ENCODE assay signal across 8 cellular contexts in genomic region chr14:105060751-105061427, GRCh38. TPM values are rescaled to one million over a fixed set of nuclear protein-coding genes. Genes with fewer than 3 reads are reported as not detected.
DNase-seq lines count a peak whose midpoint lies in the region; TF ChIP-seq lines count a peak whose summit lies in the region.

No MANE protein-coding gene starts in this region.

- peak overlapping the region; percentile 45 for H4K8ac ChIP-seq in mesenchymal stem cell (ENCODE audit: low read length)

- H3K23ac ChIP-seq in mesenchymal stem cell (ENCODE audit: low read length in 2 of 2) = no peak overlapping the region

- H3K4me2 ChIP-seq in mesenchymal stem cell (ENCODE audit: low read length, poor library complexity, severe bottlenecking) = no peak overlapping the region

- H3K9me3 ChIP-seq in adipocyte (ENCODE audit: control insufficient read depth, low read length) (no peaks in the 10 kb centered on the region), mesenchymal stem cell (ENCODE audit: control insufficient read depth, low read length) (no peaks in the 10 kb centered on the region), prostate gland (no peaks in the 10 kb centered on the region)

- no peak overlapping the region for H4K91ac ChIP-seq in mesenchymal stem cell (ENCODE audit: low read length)

- peak; percentile 48 for DNase-seq in stimulated activated CD4-positive, alpha-beta T cell treated with anti-CD3 and anti-CD28 coated beads, Interleukin-1b, Interleukin-23, amount 100 ng/mL, for 48 hours
- DNase-seq in stimulated activated CD4-positive, alpha-beta T cell treated with anti-CD3 and anti-CD28 coated beads, Interleukin-4, amount 100 ng/mL, for 1 hour = no peak
- DNase-seq in adipocyte (ENCODE audit: low read depth) = peak; percentile 49
- no peak for DNase-seq in mesenchymal stem cell
- no peak for DNase-seq in COLO668 (lab: John Stamatoyannopoulos, UW; ENCODE audit: unreplicated experiment)
- DNase-seq in prostate gland (ENCODE audit: low spot score) = no peak
- DNase-seq in NCI-H446 treated with DMSO at 0.1 percent for 48 hours (lab: John Stamatoyannopoulos, UW) = no peak
- DNase-seq in SHP77 (lab: John Stamatoyannopoulos, UW) = no peak

- H3K27me3 ChIP-seq in adipocyte (replicated peaks; ENCODE audit: control insufficient read depth, insufficient read depth, low read length) = peaks cover 19% of the 10 kb centered on the region
- peaks cover 5 to 40% of the 10 kb centered on the region in 2 experiments for H3K27me3 ChIP-seq in mesenchymal stem cell (ENCODE audit: control insufficient read depth in 1 of 2, insufficient read depth in 1 of 2, low read length in 2 of 2)
- H3K27me3 ChIP-seq in prostate gland (replicated peaks; ENCODE audit: insufficient read depth) = no peaks in the 10 kb centered on the region

- H3K27ac ChIP-seq in mesenchymal stem cell (ENCODE audit: low read length, poor library complexity, severe bottlenecking) = no peak overlapping the region
- H3K27ac ChIP-seq in prostate gland = no peak overlapping the region

- intact Hi-C loops in prostate gland (cut with DNase I) = no loop called here

- no peak for TF ChIP-seq POLR2A in prostate gland (IDR thresholded peaks at IDR 0.05)

- peak overlapping the region in 1 of 2 experiments; percentile 31 for H2BK12ac ChIP-seq in mesenchymal stem cell (ENCODE audit: low read length in 2 of 2)

- H3K36me3 ChIP-seq in adipocyte (ENCODE audit: control insufficient read depth, insufficient read depth, low read length, severe bottlenecking) = no peaks in the 10 kb centered on the region
- no peaks in the 10 kb centered on the region for H3K36me3 ChIP-seq in mesenchymal stem cell (ENCODE audit: control insufficient read depth in 1 of 2, insufficient read depth in 2 of 2, low read depth in 1 of 2, low read length in 2 of 2)
- H3K36me3 ChIP-seq in prostate gland = no peaks in the 10 kb centered on the region

- H3K79me1 ChIP-seq in mesenchymal stem cell (replicated peaks; ENCODE audit: low read length, poor library complexity, severe bottlenecking) = no peaks in the 10 kb centered on the region

- H3K4me3 ChIP-seq in adipocyte (ENCODE audit: low read length) (no peak overlapping the region), mesenchymal stem cell (ENCODE audit: insufficient read depth in 1 of 2, low read depth in 1 of 2, low read length in 2 of 2) (no peak overlapping the region), prostate gland (no peak overlapping the region)

- peaks cover 13% of the 10 kb centered on the region for H3K4me1 ChIP-seq in adipocyte (ENCODE audit: control insufficient read depth, insufficient read depth, low read length)
- H3K4me1 ChIP-seq in mesenchymal stem cell (ENCODE audit: control insufficient read depth, insufficient read depth, low read depth, low read length) = peaks cover 16% of the 10 kb centered on the region
- no peaks in the 10 kb centered on the region for H3K4me1 ChIP-seq in prostate gland (replicated peaks)

- H3K14ac ChIP-seq in mesenchymal stem cell (ENCODE audit: low read length in 2 of 2) = no peak overlapping the region

- peak overlapping the region in 1 of 2 experiments; percentile 30 for H3K18ac ChIP-seq in mesenchymal stem cell (ENCODE audit: low read depth in 1 of 2, low read length in 2 of 2)

- H3K4ac ChIP-seq in mesenchymal stem cell (ENCODE audit: low read depth in 1 of 2, low read length in 2 of 2) = no peak overlapping the region

- H2AFZ ChIP-seq in mesenchymal stem cell (ENCODE audit: low read depth, low read length) = no peak overlapping the region

- no peak overlapping the region for H2BK5ac ChIP-seq in mesenchymal stem cell (ENCODE audit: low read depth, low read length, poor library complexity, severe bottlenecking)

- no peak overlapping the region for H2AK5ac ChIP-seq in mesenchymal stem cell (ENCODE audit: low read length, severe bottlenecking)

- no peak overlapping the region for H2BK120ac ChIP-seq in mesenchymal stem cell (ENCODE audit: low read depth, low read length)

- TF ChIP-seq CTCF in prostate gland (IDR thresholded peaks at IDR 0.05) = no peak

- no peak overlapping the region for H3K9ac ChIP-seq in adipocyte (ENCODE audit: low read length)
- H3K9ac ChIP-seq in mesenchymal stem cell (ENCODE audit: low read length) = no peak overlapping the region

- WGBS in mesenchymal stem cell = 84% methylated on average over 30 of the region's 30 CpGs
- 82% methylated on average over 30 of the region's 30 CpGs for WGBS in prostate gland

- H2BK15ac ChIP-seq in mesenchymal stem cell (ENCODE audit: low read depth, poor library complexity, severe bottlenecking) = peak overlapping the region; percentile 65

RNA-seq across cellular contexts. Expression of gene GPR132, which starts 4.3 kb away (rescaled TPM):
- 0.03 TPM for polyA plus RNA-seq in mesenchymal stem cell (2013, experiment 1 of 2)
- polyA plus RNA-seq in mesenchymal stem cell (2013, experiment 2 of 2) = 0.01 TPM
- total RNA-seq in prostate gland = 1 to 10 TPM in 1 of 2 donors, under 1 TPM in 1; 0.68 to 1.4 TPM

RNA-seq across cellular contexts. Expression of gene CDCA4, which starts 40.0 kb away (rescaled TPM):
- 8.8 TPM for polyA plus RNA-seq in mesenchymal stem cell (2013, experiment 1 of 2)
- 8.9 TPM for polyA plus RNA-seq in mesenchymal stem cell (2013, experiment 2 of 2)
- total RNA-seq in prostate gland = 10 to 100 TPM; 12.3 to 17.6 TPM

Comparison
In these comparisons a context has a peak if more than half of its experiments do, and no peak if none do; other contexts are left out.
1. DNase-seq: peak in stimulated activated CD4-positive, alpha-beta T cell treated with anti-CD3 and anti-CD28 coated beads, Interleukin-1b, Interleukin-23, amount 100 ng/mL, for 48 hours (single experiment) and adipocyte (single experiment); none in stimulated activated CD4-positive, alpha-beta T cell treated with anti-CD3 and anti-CD28 coated beads, Interleukin-4, amount 100 ng/mL, for 1 hour (single experiment), mesenchymal stem cell (single experiment), COLO668 (single experiment), prostate gland (single experiment), NCI-H446 treated with DMSO at 0.1 percent for 48 hours (single experiment) and SHP77 (0 of 2).